In the genomic region with DNA sequence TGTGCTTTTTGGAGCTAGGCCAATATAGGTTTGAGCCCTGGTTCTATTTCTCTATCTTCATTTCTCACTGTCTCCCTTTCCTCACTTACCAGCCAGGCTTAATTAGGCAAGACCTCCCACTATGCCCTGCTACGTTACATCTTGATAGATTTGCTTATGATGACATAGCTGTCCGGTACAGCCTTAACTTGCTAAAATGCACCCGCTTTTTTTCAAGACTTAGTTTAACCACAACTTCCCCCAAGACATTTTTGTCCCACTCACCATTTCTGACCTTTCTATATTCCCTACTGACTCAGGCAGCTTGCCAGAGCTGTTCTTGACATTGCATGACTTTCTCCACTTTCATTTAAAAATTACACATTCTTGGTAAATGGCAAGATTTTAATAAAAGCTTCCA, we compare ENCODE assay signal across 22 cellular contexts.
DNase-seq lines count a peak whose midpoint lies in the region; ATAC-seq and FAIRE-seq lines count a peak whose summit lies in the region.
"Had no signal": no experiment of that assay in that cellular context is flagged by ENCODE, and none has a peak within 500 bp of the region (broad histone marks: within the 10 kb centered on the region; RNA-seq: fewer than 3 reads in every experiment).

No MANE protein-coding gene starts in this region.

- ATAC-seq in stimulated activated naive B cell treated with anti-CD40 and anti-IgM and Interleukin-4, amounts not matched to agents 10 μg/mL and 1 μg/mL and 100 μg/mL, for 72 hours (replicated peaks) = peak; percentile 74 to 76
- no peak for ATAC-seq in activated CD8-positive, alpha-beta memory T cell treated with anti-CD3 and anti-CD28 coated beads, Interleukin-2, amount 10 ng/mL, durations not matched to agents 7 days and 5 days
- ATAC-seq: CD8-positive, alpha-beta T cell; esophagus mucosa; Right ventricle myocardium inferior; stimulated activated naive CD8-positive, alpha-beta T cell treated with anti-CD3 and anti-CD28 coated beads, Interleukin-15, amount 100 ng/mL, for 72 hours; upper lobe of right lung had no signal

- H3K27ac Mint-ChIP-seq in stimulated activated naive B cell treated with anti-CD40 and anti-IgM and Interleukin-4, amounts not matched to agents 10 μg/mL and 1 μg/mL and 100 μg/mL, for 72 hours = no peak overlapping the region
- H3K27ac Mint-ChIP-seq in activated CD8-positive, alpha-beta memory T cell treated with anti-CD3 and anti-CD28 coated beads, Interleukin-2, amount 10 ng/mL, durations not matched to agents 7 days and 5 days = no peak overlapping the region
- H3K27ac Mint-ChIP-seq: CD8-positive, alpha-beta T cell; stimulated activated naive CD8-positive, alpha-beta T cell treated with anti-CD3 and anti-CD28 coated beads, Interleukin-15, amount 100 ng/mL, for 72 hours; T-helper 2 cell treated with Interferon-gamma antibody and Interleukin-4, amounts not matched to agents 5 μg/mL and 100 μg/mL, for 36 hours had no signal

- H3K4me1 Mint-ChIP-seq in stimulated activated naive B cell treated with anti-CD40 and anti-IgM and Interleukin-4, amounts not matched to agents 10 μg/mL and 1 μg/mL and 100 μg/mL, for 72 hours = peaks cover 8 to 14% of the 10 kb centered on the region in 2 donors
- H3K4me1 Mint-ChIP-seq in activated CD8-positive, alpha-beta memory T cell treated with anti-CD3 and anti-CD28 coated beads, Interleukin-2, amount 10 ng/mL, durations not matched to agents 7 days and 5 days = no peaks in the 10 kb centered on the region
- H3K4me1 Mint-ChIP-seq: stimulated activated naive CD8-positive, alpha-beta T cell treated with anti-CD3 and anti-CD28 coated beads, Interleukin-15, amount 100 ng/mL, for 72 hours had no signal

- H3K4me3 Mint-ChIP-seq in stimulated activated naive B cell treated with anti-CD40 and anti-IgM and Interleukin-4, amounts not matched to agents 10 μg/mL and 1 μg/mL and 100 μg/mL, for 72 hours = peak overlapping the region in 1 of 2 donors; percentile 9
- no peak overlapping the region for H3K4me3 Mint-ChIP-seq in activated CD8-positive, alpha-beta memory T cell treated with anti-CD3 and anti-CD28 coated beads, Interleukin-2, amount 10 ng/mL, durations not matched to agents 7 days and 5 days
- H3K4me3 Mint-ChIP-seq: brain; CD8-positive, alpha-beta T cell; stimulated activated naive CD8-positive, alpha-beta T cell treated with anti-CD3 and anti-CD28 coated beads, Interleukin-15, amount 100 ng/mL, for 72 hours; T-helper 2 cell treated with Interferon-gamma antibody and Interleukin-4, amounts not matched to agents 5 μg/mL and 100 μg/mL, for 36 hours had no signal

- H3K27me3 Mint-ChIP-seq in stimulated activated naive B cell treated with anti-CD40 and anti-IgM and Interleukin-4, amounts not matched to agents 10 μg/mL and 1 μg/mL and 100 μg/mL, for 72 hours = peaks cover 0 to 4% of the 10 kb centered on the region in 2 donors
- no peaks in the 10 kb centered on the region for H3K27me3 Mint-ChIP-seq in activated CD8-positive, alpha-beta memory T cell treated with anti-CD3 and anti-CD28 coated beads, Interleukin-2, amount 10 ng/mL, durations not matched to agents 7 days and 5 days
- H3K27me3 Mint-ChIP-seq: brain; stimulated activated naive CD8-positive, alpha-beta T cell treated with anti-CD3 and anti-CD28 coated beads, Interleukin-15, amount 100 ng/mL, for 72 hours had no signal

- H3K36me3 Mint-ChIP-seq in stimulated activated naive B cell treated with anti-CD40 and anti-IgM and Interleukin-4, amounts not matched to agents 10 μg/mL and 1 μg/mL and 100 μg/mL, for 72 hours = no peaks in the 10 kb centered on the region
- no peaks in the 10 kb centered on the region for H3K36me3 Mint-ChIP-seq in activated CD8-positive, alpha-beta memory T cell treated with anti-CD3 and anti-CD28 coated beads, Interleukin-2, amount 10 ng/mL, durations not matched to agents 7 days and 5 days
- H3K36me3 Mint-ChIP-seq: CD8-positive, alpha-beta T cell had no signal

- no peak for FAIRE-seq in RCC 7860 (lab: Jason Lieb, UNC)
- FAIRE-seq: GM12892 had no signal

- DNase-seq in SIG-M5 treated with dmso at 0.1 percent for 504 hours (lab: John Stamatoyannopoulos, UW; ENCODE audit: unreplicated experiment) (peak; percentile 50), SIG-M5 (lab: John Stamatoyannopoulos, UW) (no peak), RPMI7951 (ENCODE audit: low read depth) (peak; percentile 49), fibroblast of gingiva (ENCODE audit: low read depth) (peak; percentile 64), RCC 7860 (ENCODE audit: low spot score) (no peak), GM19240 (ENCODE audit: insufficient read length, low spot score) (no peak)
- no peak for DNase-seq in stimulated activated naive B cell treated with anti-CD40 and anti-IgM and Interleukin-4, amounts not matched to agents 10 μg/mL and 1 μg/mL and 100 μg/mL, for 72 hours
- DNase-seq in activated CD8-positive, alpha-beta memory T cell treated with anti-CD3 and anti-CD28 coated beads, Interleukin-2, amount 10 ng/mL, durations not matched to agents 7 days and 5 days = no peak
- DNase-seq: 8988T; activated CD8-positive, alpha-beta memory T cell treated with anti-CD3 and anti-CD28 coated beads, Interleukin-2, amount 50 U/mL, for 4 hours; activated gamma-delta T cell; CD8-positive, alpha-beta T cell; dorsolateral prefrontal cortex; NCI-H1048; NCI-H2107; stimulated activated naive CD8-positive, alpha-beta T cell treated with anti-CD3 and anti-CD28 coated beads, Interleukin-15, amount 100 ng/mL, for 72 hours; upper lobe of right lung had no signal

- H3K9me3 Mint-ChIP-seq in stimulated activated naive B cell treated with anti-CD40 and anti-IgM and Interleukin-4, amounts not matched to agents 10 μg/mL and 1 μg/mL and 100 μg/mL, for 72 hours = no peaks in the 10 kb centered on the region
- H3K9me3 Mint-ChIP-seq in activated CD8-positive, alpha-beta memory T cell treated with anti-CD3 and anti-CD28 coated beads, Interleukin-2, amount 10 ng/mL, durations not matched to agents 7 days and 5 days (ENCODE audit: low read depth) = no peaks in the 10 kb centered on the region
- H3K9me3 Mint-ChIP-seq: brain; CD8-positive, alpha-beta T cell; stimulated activated naive CD8-positive, alpha-beta T cell treated with anti-CD3 and anti-CD28 coated beads, Interleukin-15, amount 100 ng/mL, for 72 hours; T-helper 2 cell treated with Interferon-gamma antibody and Interleukin-4, amounts not matched to agents 5 μg/mL and 100 μg/mL, for 36 hours had no signal

- CTCF ChIA-PET in activated CD8-positive, alpha-beta memory T cell treated with anti-CD3 and anti-CD28 coated beads, Interleukin-2, amount 10 ng/mL, durations not matched to agents 7 days and 5 days (lab: Charles Lee) = no interaction called here

Comparison
In these comparisons a context has a peak if more than half of its experiments do, and no peak if none do; other contexts are left out.
1. DNase-seq: peak in SIG-M5 treated with dmso at 0.1 percent for 504 hours (single experiment), RPMI7951 (single experiment) and fibroblast of gingiva (single experiment); none in SIG-M5 (single experiment), stimulated activated naive B cell treated with anti-CD40 and anti-IgM and Interleukin-4, amounts not matched to agents 10 μg/mL and 1 μg/mL and 100 μg/mL, for 72 hours (single experiment), activated CD8-positive, alpha-beta memory T cell treated with anti-CD3 and anti-CD28 coated beads, Interleukin-2, amount 10 ng/mL, durations not matched to agents 7 days and 5 days (single experiment), RCC 7860 (single experiment) and GM19240 (single experiment).